Comparison of ENCODE assay signal across 1 cellular context in the genomic region with DNA sequence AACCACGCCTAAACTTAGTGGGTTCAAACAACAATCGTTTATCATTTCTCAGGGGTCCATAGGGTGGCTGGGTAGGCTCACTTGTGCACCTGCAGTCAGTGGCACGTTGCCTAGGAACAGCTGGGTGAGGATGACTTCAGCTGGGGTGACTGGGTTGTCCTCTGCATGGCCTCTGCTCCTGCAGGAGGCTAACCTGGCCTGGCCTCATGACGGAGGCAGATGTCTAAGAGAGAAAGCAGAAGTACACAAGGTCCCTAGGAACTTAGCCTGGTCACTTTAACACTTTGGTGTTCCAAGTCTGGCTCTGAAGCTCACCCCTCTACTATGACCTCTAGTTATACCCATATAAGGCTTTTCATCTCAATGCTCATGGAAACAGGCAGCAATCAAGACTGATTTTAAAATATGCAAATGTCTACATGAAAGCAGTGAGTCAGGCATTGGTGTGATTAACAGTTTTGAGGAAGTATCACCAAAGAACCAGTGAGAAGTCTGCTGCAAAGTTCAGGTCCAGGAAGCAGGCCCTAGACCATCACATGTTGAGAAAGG.
TF ChIP-seq lines count a peak whose summit lies in the region.

No MANE protein-coding gene starts in this region.

TF ChIP-seq in GM12878, 131 proteins besides CTCF, POLR2A, EP300 and RAD21 (continued from another document):
- TF ChIP-seq, protein P1, sequence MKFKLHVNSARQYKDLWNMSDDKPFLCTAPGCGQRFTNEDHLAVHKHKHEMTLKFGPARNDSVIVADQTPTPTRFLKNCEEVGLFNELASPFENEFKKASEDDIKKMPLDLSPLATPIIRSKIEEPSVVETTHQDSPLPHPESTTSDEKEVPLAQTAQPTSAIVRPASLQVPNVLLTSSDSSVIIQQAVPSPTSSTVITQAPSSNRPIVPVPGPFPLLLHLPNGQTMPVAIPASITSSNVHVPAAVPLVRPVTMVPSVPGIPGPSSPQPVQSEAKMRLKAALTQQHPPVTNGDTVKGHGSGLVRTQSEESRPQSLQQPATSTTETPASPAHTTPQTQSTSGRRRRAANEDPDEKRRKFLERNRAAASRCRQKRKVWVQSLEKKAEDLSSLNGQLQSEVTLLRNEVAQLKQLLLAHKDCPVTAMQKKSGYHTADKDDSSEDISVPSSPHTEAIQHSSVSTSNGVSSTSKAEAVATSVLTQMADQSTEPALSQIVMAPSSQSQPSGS (IDR thresholded peaks at IDR 0.05; ENCODE audit: low read length) = peak; percentile 37; the same call in 1 of the 2 replicates
- TF ChIP-seq MTA2 (IDR thresholded peaks at IDR 0.05; ENCODE audit: low read depth) (peak; percentile 52; the same call in 1 of the 2 replicates), ZNF217 (IDR thresholded peaks at IDR 0.05) (no peak), RB1 (IDR thresholded peaks at IDR 0.05; ENCODE audit: borderline replicate concordance) (no peak), EED (IDR thresholded peaks at IDR 0.05; ENCODE audit: low read depth) (peak; percentile 7; the same call in 1 of the 2 replicates)
